In the genomic region with DNA sequence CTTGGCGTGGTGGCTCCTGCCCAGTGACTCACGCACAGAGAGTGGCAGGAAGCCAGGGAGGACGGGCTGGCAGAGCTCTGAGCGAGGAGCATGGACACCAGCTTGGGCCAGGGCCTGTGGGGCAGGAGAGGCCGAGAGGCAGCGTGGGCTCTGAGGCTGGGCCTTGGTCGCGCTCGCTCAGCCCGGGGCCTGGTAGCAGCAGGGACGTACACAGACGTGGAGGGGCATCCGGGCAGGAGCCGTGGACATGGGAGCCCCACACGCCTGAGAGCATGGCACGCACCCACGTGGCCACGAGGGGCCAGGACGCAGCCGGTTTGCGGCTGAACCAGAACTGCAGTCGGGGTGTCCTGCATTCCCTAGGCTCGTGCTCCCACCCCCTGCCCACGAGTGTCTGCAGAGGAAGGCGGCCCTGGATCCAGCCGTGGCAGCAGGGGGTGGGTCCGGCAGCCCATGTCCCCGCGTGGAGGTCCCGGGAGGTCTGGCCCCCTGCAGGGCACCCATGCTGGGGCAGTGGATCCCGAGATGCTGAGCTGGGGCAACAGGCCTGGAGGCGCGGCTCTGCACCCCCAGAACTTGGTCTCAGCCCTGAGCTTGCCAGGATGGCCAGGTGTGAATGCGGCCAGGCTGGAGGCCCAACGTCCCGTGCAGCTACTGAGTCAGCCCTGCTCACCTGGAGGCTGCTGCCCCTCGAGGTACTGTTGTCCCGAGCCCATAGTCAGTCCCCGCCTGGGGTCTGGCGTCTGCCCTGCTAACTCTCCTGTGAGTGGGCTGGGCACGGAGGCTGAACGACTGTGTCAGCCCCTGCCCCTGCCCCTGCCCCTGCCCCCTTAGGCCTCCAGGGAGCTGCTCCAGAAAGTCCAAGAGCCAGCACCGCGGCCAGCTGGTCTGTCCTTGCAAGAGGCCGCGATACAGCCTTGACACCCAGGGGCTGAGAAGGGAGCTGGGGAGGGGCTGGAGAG, we compare ENCODE assay signal across 10 cellular contexts.
DNase-seq lines count a peak whose midpoint lies in the region; TF ChIP-seq lines count a peak whose summit lies in the region.
"Had no signal": no experiment of that assay in that cellular context is flagged by ENCODE, and none has a peak within 500 bp of the region (broad histone marks: within the 10 kb centered on the region; RNA-seq: fewer than 3 reads in every experiment).

No MANE protein-coding gene starts in this region.

- peaks cover 13% of the 10 kb centered on the region for H3K27me3 ChIP-seq in NT2/D1 (ENCODE audit: insufficient read depth, insufficient read length)

- H3K36me3 ChIP-seq in NT2/D1 (ENCODE audit: insufficient read depth, insufficient read length, low read length), result no peaks in the 10 kb centered on the region

- H3K4me3 ChIP-seq in NT2/D1 (ENCODE audit: insufficient read length, low read depth) (no peak overlapping the region), fibroblast of mammary gland (ENCODE audit: control insufficient read depth, low read depth, low read length) (no peak overlapping the region)

- TF ChIP-seq CTCF in fibroblast of mammary gland (conservative IDR thresholded peaks at IDR 0.05; ENCODE audit: control insufficient read depth, insufficient read depth, low read depth, low read length), result no peak

- H3K9ac ChIP-seq in NT2/D1 (ENCODE audit: insufficient read length, low read depth), result peak overlapping the region; percentile 33

- DNase-seq in Caki2 (ENCODE audit: low read depth), result peak; percentile 58
- no peak for DNase-seq in NT2/D1 (ENCODE audit: low read depth, low spot score)
- peak; percentile 70 for DNase-seq in fibroblast of mammary gland (ENCODE audit: low read depth)
- peak in 8 of 10 donors; percentile 23 to 92 (median 53) for DNase-seq in posterior cingulate gyrus
- DNase-seq in NCI-H1417 treated with DMSO at 0.1 percent for 48 hours (lab: John Stamatoyannopoulos, UW), result no peak
- DNase-seq in SIG-M5 treated with dmso at 0.1 percent for 504 hours (lab: John Stamatoyannopoulos, UW; ENCODE audit: unreplicated experiment), result no peak
- DNase-seq in middle frontal gyrus (ENCODE audit: extremely low spot score, low spot score), result no peak
- DNase-seq in activated CD8-positive, alpha-beta memory T cell treated with anti-CD3 and anti-CD28 coated beads for 24 hours, result no peak
- DNase-seq: NCI-H146; stimulated activated CD4-positive, alpha-beta T cell treated with anti-CD3 and anti-CD28 coated beads, Interleukin-2, amount 100 ng/mL, for 24 hours had no signal

- in situ Hi-C loops in Caki2 (cut with HindIII; ENCODE audit: low pct_unique_long_range_greater_than_20kb, low sequenced_read_pairs), result no loop called here

- peaks cover 31% of the 10 kb centered on the region for H3K4me1 ChIP-seq in NT2/D1 (ENCODE audit: insufficient read depth, insufficient read length)

- intact Hi-C loops in posterior cingulate gyrus (cut with DNase I), result no loop called here

- H3K9me3 ChIP-seq in NT2/D1 (ENCODE audit: insufficient read depth, low read length), result peaks cover 13% of the 10 kb centered on the region

Comparison
In these comparisons a context has a peak if more than half of its experiments do, and no peak if none do; other contexts are left out.
1. DNase-seq: peak in Caki2 (single experiment), fibroblast of mammary gland (single experiment) and posterior cingulate gyrus (8 of 10); none in NT2/D1 (single experiment), NCI-H1417 treated with DMSO at 0.1 percent for 48 hours (single experiment), SIG-M5 treated with dmso at 0.1 percent for 504 hours (single experiment), middle frontal gyrus (single experiment) and activated CD8-positive, alpha-beta memory T cell treated with anti-CD3 and anti-CD28 coated beads for 24 hours (single experiment).